ENCODE assay signal across 8 cellular contexts in the genomic region with DNA sequence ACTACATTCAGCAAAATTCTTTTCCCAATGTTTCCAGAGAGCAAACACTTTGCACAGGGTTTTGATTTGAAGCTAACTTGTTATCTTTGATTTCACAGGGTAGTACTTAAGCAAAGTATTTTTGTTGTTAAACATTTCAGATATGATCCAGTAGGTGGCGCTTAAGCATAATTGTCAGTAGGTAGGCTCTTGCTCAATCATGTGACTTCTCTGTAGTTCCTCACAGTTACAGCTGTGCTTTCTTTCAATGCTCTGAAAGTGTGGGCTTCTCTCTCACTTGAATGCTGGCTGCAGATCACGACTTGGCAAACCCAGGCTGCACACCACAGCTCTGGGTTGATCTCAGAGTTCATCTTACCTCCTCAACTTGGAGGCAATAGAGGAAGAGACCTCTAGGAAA.
DNase-seq lines count a peak whose midpoint lies in the region; ATAC-seq, FAIRE-seq and TF ChIP-seq lines count a peak whose summit lies in the region.

No MANE protein-coding gene starts in this region.

- no peaks in the 10 kb centered on the region for H3K36me3 ChIP-seq in adrenal gland (replicated peaks in 1 of 2)

- H3K4me3 Mint-ChIP-seq in nephron, result no peak overlapping the region

- no peaks in the 10 kb centered on the region for H3K27me3 Mint-ChIP-seq in nephron (ENCODE audit: low read depth)

- no peak overlapping the region for H3K4me3 ChIP-seq in adrenal gland

- H3K36me3 Mint-ChIP-seq in nephron (ENCODE audit: low read depth), result no peaks in the 10 kb centered on the region

- 8 to 26% (median 15%) methylated on average over 2 of the region's 2 CpGs for WGBS in adrenal gland, 4 donors

- H3K4me1 ChIP-seq in adrenal gland (replicated peaks in 1 of 2), result no peaks in the 10 kb centered on the region

- peak; percentile 75 for FAIRE-seq in D721Med (lab: Jason Lieb, UNC)

- H3K27me3 ChIP-seq in adrenal gland, result no peaks in the 10 kb centered on the region

- no peak overlapping the region for H3K27ac ChIP-seq in adrenal gland

- ATAC-seq in GM19467 (IDR thresholded peaks at IDR 0.05; ENCODE audit: unreplicated experiment), result peak; percentile 90
- ATAC-seq in HG03521 (IDR thresholded peaks at IDR 0.05; ENCODE audit: unreplicated experiment), result no peak
- ATAC-seq in HG02642 (IDR thresholded peaks at IDR 0.05; ENCODE audit: poor library complexity, unreplicated experiment), result no peak

- H3K4me1 Mint-ChIP-seq in nephron, result no peaks in the 10 kb centered on the region

- TF ChIP-seq CTCF in D721Med (IDR thresholded peaks at IDR 0.05; ENCODE audit: insufficient read depth, missing control alignments) (peak; percentile 27), adrenal gland (IDR thresholded peaks at IDR 0.05) (peak; percentile 18 to 50 (median 27)), nephron (IDR thresholded peaks at IDR 0.05; ENCODE audit: unreplicated experiment in 3 of 3) (peak in 2 of 3 experiments; percentile 21 to 40)

- no peak for TF ChIP-seq POLR2A in adrenal gland (IDR thresholded peaks at IDR 0.05)

- no peaks in the 10 kb centered on the region for H3K9me3 ChIP-seq in adrenal gland (replicated peaks in 1 of 3)

- H3K27ac Mint-ChIP-seq in nephron, result no peak overlapping the region

- no peak for DNase-seq in D721Med (ENCODE audit: insufficient read length, low spot score)
- peak; percentile 65 to 77 for DNase-seq in Kasumi-1 (lab: John Stamatoyannopoulos, UW)
- no peak for DNase-seq in adrenal gland
- DNase-seq in NCI-H2227 (lab: John Stamatoyannopoulos, UW; ENCODE audit: unreplicated experiment), result no peak

- peaks cover 9% of the 10 kb centered on the region for H3K9me3 Mint-ChIP-seq in nephron

- intact Hi-C loops in adrenal gland (cut with DNase I), result no loop called here

Comparison
In these comparisons a context has a peak if more than half of its experiments do, and no peak if none do; other contexts are left out.
1. DNase-seq: peak in Kasumi-1 (2 of 2); none in D721Med (single experiment), adrenal gland (0 of 7) and NCI-H2227 (single experiment).
2. Peak in every context shown above with its lines, with median percentiles within 50 percentile points of each other: CTCF ChIP-seq.